ENCODE assay signal across 2 cellular contexts in the genomic region with DNA sequence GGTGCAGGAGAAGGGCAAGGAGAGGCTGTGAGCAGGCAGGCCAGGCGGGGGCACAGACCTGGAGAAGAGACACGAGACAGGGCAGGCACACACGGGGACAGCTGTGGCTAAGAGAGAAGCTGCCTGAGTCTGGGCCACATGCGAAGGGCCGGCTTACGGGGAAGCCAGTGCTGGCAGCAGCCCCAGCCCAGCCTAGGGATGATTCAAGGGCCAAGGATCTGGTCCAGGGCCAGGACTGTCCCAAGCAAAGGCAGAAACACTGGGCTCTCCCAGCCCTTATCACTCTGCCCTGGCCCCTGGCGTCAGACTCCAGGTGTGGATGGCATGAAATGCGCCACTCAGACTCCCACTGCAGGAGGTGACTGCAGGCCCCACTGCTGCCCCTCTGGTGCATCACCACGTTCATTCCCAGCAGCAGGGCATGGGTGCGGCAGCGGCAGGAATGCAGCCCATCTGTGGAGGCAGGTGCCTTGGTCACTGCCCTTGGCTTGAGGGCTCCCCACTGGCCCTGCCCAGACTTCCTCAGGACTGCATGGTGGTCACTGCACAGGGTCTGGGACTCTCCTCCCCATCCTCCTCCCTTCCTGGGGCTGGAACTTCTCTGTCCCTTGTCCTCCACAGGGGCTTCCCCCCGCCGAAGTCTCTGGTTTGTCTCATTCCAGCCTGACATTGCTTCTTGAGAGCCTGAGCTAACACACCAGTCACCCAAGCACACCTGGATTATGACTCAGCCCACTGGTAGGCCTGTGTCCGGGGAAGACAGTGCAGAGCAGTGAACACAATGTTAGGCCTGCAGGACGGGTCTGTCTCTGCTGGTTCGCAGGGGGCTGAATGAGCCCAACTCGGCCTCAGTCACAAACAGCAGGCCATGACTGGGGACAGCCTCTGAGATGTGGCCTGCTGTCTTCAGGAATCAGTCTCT.
TF ChIP-seq lines count a peak whose summit lies in the region.

No MANE protein-coding gene starts in this region.

TF ChIP-seq in liver, 16 proteins besides CTCF, POLR2A, EP300 and RAD21 (continued from another document):
- TF ChIP-seq ZBTB33 (IDR thresholded peaks at IDR 0.05) (no peak), TAF1 (conservative IDR thresholded peaks at IDR 0.05) (no peak), JUND (IDR thresholded peaks at IDR 0.05) (peak in 1 of 2 donors; percentile 53), GABPA (IDR thresholded peaks at IDR 0.05 in 1 of 2, conservative IDR thresholded peaks at IDR 0.05 in 1 of 2) (no peak), RXRA (IDR thresholded peaks at IDR 0.05) (peak; percentile 49 to 56), HNF4A (conservative IDR thresholded peaks at IDR 0.05) (peak; percentile 10 to 46), HNF4G (IDR thresholded peaks at IDR 0.05) (no peak), NR2F2 (IDR thresholded peaks at IDR 0.05) (no peak), YY1 (IDR thresholded peaks at IDR 0.05) (no peak), SP1 (IDR thresholded peaks at IDR 0.05) (peak; percentile 43), EGR1 (IDR thresholded peaks at IDR 0.05; ENCODE audit: low read depth in 2 of 2) (no peak), FOXA2 (IDR thresholded peaks at IDR 0.05) (no peak)
- TF ChIP-seq, protein P1, sequence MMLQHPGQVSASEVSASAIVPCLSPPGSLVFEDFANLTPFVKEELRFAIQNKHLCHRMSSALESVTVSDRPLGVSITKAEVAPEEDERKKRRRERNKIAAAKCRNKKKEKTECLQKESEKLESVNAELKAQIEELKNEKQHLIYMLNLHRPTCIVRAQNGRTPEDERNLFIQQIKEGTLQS (IDR thresholded peaks at IDR 0.05), result no peak
- TF ChIP-seq, protein P2, sequence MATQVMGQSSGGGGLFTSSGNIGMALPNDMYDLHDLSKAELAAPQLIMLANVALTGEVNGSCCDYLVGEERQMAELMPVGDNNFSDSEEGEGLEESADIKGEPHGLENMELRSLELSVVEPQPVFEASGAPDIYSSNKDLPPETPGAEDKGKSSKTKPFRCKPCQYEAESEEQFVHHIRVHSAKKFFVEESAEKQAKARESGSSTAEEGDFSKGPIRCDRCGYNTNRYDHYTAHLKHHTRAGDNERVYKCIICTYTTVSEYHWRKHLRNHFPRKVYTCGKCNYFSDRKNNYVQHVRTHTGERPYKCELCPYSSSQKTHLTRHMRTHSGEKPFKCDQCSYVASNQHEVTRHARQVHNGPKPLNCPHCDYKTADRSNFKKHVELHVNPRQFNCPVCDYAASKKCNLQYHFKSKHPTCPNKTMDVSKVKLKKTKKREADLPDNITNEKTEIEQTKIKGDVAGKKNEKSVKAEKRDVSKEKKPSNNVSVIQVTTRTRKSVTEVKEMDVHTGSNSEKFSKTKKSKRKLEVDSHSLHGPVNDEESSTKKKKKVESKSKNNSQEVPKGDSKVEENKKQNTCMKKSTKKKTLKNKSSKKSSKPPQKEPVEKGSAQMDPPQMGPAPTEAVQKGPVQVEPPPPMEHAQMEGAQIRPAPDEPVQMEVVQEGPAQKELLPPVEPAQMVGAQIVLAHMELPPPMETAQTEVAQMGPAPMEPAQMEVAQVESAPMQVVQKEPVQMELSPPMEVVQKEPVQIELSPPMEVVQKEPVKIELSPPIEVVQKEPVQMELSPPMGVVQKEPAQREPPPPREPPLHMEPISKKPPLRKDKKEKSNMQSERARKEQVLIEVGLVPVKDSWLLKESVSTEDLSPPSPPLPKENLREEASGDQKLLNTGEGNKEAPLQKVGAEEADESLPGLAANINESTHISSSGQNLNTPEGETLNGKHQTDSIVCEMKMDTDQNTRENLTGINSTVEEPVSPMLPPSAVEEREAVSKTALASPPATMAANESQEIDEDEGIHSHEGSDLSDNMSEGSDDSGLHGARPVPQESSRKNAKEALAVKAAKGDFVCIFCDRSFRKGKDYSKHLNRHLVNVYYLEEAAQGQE (IDR thresholded peaks at IDR 0.05), result no peak
- TF ChIP-seq, protein P3, sequence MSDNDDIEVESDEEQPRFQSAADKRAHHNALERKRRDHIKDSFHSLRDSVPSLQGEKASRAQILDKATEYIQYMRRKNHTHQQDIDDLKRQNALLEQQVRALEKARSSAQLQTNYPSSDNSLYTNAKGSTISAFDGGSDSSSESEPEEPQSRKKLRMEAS (IDR thresholded peaks at IDR 0.05), result peak; percentile 54

TF ChIP-seq in HepG2, 621 proteins besides CTCF, POLR2A, EP300 and RAD21 (continued from another document):
- TF ChIP-seq STAT6 (CRISPR knock-in tag; IDR thresholded peaks at IDR 0.05; ENCODE audit: borderline replicate concordance) (no peak), NCOA1 (CRISPR knock-in tag; IDR thresholded peaks at IDR 0.05) (no peak), CCDC6 (CRISPR knock-in tag; IDR thresholded peaks at IDR 0.05) (no peak), THAP9 (CRISPR knock-in tag; IDR thresholded peaks at IDR 0.05; ENCODE audit: borderline replicate concordance) (no peak), ZMAT3 (CRISPR knock-in tag; conservative IDR thresholded peaks at IDR 0.05) (no peak), TERF1 (CRISPR knock-in tag; IDR thresholded peaks at IDR 0.05) (no peak), SRSF9 (IDR thresholded peaks at IDR 0.05; ENCODE audit: borderline replicate concordance, insufficient read depth, low read depth, low read length, poor library complexity, severe bottlenecking) (no peak), NPAS2 (CRISPR knock-in tag; IDR thresholded peaks at IDR 0.05; ENCODE audit: borderline replicate concordance) (no peak), PAWR (CRISPR knock-in tag; IDR thresholded peaks at IDR 0.05; ENCODE audit: borderline replicate concordance) (no peak), KMT2B (CRISPR knock-in tag; IDR thresholded peaks at IDR 0.05) (no peak)
- TF ChIP-seq, protein P4, sequence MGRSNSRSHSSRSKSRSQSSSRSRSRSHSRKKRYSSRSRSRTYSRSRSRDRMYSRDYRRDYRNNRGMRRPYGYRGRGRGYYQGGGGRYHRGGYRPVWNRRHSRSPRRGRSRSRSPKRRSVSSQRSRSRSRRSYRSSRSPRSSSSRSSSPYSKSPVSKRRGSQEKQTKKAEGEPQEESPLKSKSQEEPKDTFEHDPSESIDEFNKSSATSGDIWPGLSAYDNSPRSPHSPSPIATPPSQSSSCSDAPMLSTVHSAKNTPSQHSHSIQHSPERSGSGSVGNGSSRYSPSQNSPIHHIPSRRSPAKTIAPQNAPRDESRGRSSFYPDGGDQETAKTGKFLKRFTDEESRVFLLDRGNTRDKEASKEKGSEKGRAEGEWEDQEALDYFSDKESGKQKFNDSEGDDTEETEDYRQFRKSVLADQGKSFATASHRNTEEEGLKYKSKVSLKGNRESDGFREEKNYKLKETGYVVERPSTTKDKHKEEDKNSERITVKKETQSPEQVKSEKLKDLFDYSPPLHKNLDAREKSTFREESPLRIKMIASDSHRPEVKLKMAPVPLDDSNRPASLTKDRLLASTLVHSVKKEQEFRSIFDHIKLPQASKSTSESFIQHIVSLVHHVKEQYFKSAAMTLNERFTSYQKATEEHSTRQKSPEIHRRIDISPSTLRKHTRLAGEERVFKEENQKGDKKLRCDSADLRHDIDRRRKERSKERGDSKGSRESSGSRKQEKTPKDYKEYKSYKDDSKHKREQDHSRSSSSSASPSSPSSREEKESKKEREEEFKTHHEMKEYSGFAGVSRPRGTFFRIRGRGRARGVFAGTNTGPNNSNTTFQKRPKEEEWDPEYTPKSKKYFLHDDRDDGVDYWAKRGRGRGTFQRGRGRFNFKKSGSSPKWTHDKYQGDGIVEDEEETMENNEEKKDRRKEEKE (IDR thresholded peaks at IDR 0.05), result no peak
